In genomic region chr9:84435902-84436301, GRCh38 we compare ENCODE assay signal across 1 cellular context.
TF ChIP-seq lines count a peak whose summit lies in the region.

No MANE protein-coding gene starts in this region.

TF ChIP-seq in A549, 52 proteins besides CTCF, POLR2A, EP300 and RAD21 (continued from another document):
- TF ChIP-seq JUN (IDR thresholded peaks at IDR 0.05), result no peak
- TF ChIP-seq NPAS2 (CRISPR knock-in tag; IDR thresholded peaks at IDR 0.05; ENCODE audit: borderline replicate concordance), result no peak
- peak; percentile 26 for TF ChIP-seq MAFK (IDR thresholded peaks at IDR 0.05; ENCODE audit: partially characterized antibody)
